Comparison of ENCODE assay signal across 9 cellular contexts in the genomic region with DNA sequence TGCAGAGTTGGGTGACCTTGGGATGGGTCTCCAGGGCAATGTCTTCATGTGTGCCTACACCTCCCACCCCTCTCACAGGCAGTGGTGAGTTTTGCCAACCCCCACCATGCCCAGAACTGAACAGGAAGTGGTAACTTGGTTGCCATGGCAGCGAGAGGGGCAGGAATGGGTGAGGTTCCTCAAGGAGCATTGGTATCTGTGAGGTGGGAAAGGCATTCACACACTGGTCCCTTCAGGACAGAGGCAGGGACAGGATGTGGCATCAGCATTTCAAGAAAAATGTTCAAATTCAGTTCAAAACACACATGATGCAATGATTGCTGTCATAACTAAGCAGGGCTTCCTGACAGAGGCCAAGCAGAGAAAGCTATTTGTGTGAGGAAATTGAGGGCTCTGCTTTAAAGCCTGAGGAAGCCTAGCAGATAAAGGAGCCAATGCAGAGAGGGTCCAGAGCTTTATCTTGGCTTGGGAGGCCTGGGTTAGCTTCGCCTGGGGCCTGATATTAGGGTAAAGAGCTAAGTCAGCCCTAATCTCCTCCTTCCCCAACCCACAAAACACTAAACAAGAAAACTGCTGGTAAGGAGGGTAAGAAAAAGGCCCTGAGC. TPM values are rescaled to one million over a fixed set of nuclear protein-coding genes. Genes with fewer than 3 reads are reported as not detected.
A peak's percentile ranks its signal among the peaks of the same experiment; 100 is the strongest.
DNase-seq lines count a peak whose midpoint lies in the region; ATAC-seq and TF ChIP-seq lines count a peak whose summit lies in the region.
"Had no signal": no experiment of that assay in that cellular context is flagged by ENCODE, and none has a peak within 500 bp of the region (broad histone marks: within the 10 kb centered on the region; RNA-seq: fewer than 3 reads in every experiment).

No MANE protein-coding gene starts in this region.

- H3K4me1 Mint-ChIP-seq in activated T-cell treated with anti-CD3 and anti-CD28 coated beads, Interleukin-2, amount 50 U/mL, for 4 hours (ENCODE audit: low read depth), result peaks cover 77% of the 10 kb centered on the region

- peaks cover 24% of the 10 kb centered on the region for H3K27me3 ChIP-seq in hepatocyte

- no peaks in the 10 kb centered on the region for H4K20me1 ChIP-seq in hepatocyte (ENCODE audit: insufficient read depth, poor library complexity, severe bottlenecking)

- H3K9me2 ChIP-seq in hepatocyte (replicated peaks; ENCODE audit: insufficient read depth), result no peaks in the 10 kb centered on the region

- H2AFZ ChIP-seq in hepatocyte, result no peak overlapping the region

- H3K9me3 Mint-ChIP-seq in activated T-cell treated with anti-CD3 and anti-CD28 coated beads, Interleukin-2, amount 50 U/mL, for 4 hours, result no peaks in the 10 kb centered on the region

- 78% methylated on average over 2 of the region's 2 CpGs for WGBS in hepatocyte (ENCODE audit: low lambda C conversion rate, missing lambda C conversion rate)

- no peaks in the 10 kb centered on the region for H3K79me2 ChIP-seq in hepatocyte

- H3K4me2 ChIP-seq in hepatocyte, result no peak overlapping the region

- H3K4me3 ChIP-seq in hepatocyte, result no peak overlapping the region

- H3K36me3 Mint-ChIP-seq in activated T-cell treated with anti-CD3 and anti-CD28 coated beads, Interleukin-2, amount 50 U/mL, for 4 hours (ENCODE audit: insufficient read depth), result peaks cover 8% of the 10 kb centered on the region

- no peaks in the 10 kb centered on the region for H3K9me3 ChIP-seq in hepatocyte (ENCODE audit: low read depth)

- peaks cover 6% of the 10 kb centered on the region for H3K4me1 ChIP-seq in hepatocyte (ENCODE audit: insufficient read depth)

- DNase-seq in NOMO-1 treated with dmso at 0.1 percent for 144 hours (lab: John Stamatoyannopoulos, UW; ENCODE audit: unreplicated experiment) (peak; percentile 49), hepatocyte (ENCODE audit: low spot score) (no peak)
- peak; percentile 22 for DNase-seq in activated T-cell treated with anti-CD3 and anti-CD28 coated beads, Interleukin-2, amount 50 U/mL, for 4 hours
- DNase-seq in stimulated activated CD8-positive, alpha-beta memory T cell treated with anti-CD3 and anti-CD28 coated beads, Interleukin-4, amount 100 ng/mL, for 48 hours, result peak; percentile 71

- H3K4me3 Mint-ChIP-seq in activated T-cell treated with anti-CD3 and anti-CD28 coated beads, Interleukin-2, amount 50 U/mL, for 4 hours, result peak overlapping the region; percentile 53

- H3K36me3 ChIP-seq in hepatocyte (replicated peaks; ENCODE audit: insufficient read depth, low read depth), result no peaks in the 10 kb centered on the region

- H3K27me3 Mint-ChIP-seq in activated T-cell treated with anti-CD3 and anti-CD28 coated beads, Interleukin-2, amount 50 U/mL, for 4 hours (ENCODE audit: low read depth), result no peaks in the 10 kb centered on the region

- no peak for TF ChIP-seq CTCF in hepatocyte (IDR thresholded peaks at IDR 0.05; ENCODE audit: poor library complexity)

- H3K27ac ChIP-seq in hepatocyte, result peak overlapping the region; percentile 65

- ATAC-seq in GM21423 (IDR thresholded peaks at IDR 0.05; ENCODE audit: unreplicated experiment), result peak; percentile 27
- peak; percentile 24 to 39 for ATAC-seq in activated T-cell treated with anti-CD3 and anti-CD28 coated beads, Interleukin-2, amount 50 U/mL, for 4 hours
- ATAC-seq in GM18519 (IDR thresholded peaks at IDR 0.05; ENCODE audit: low FRiP score, unreplicated experiment), result no peak
- no peak for ATAC-seq in HG03439 (IDR thresholded peaks at IDR 0.05; ENCODE audit: unreplicated experiment)
- no peak for ATAC-seq in HG03135 (IDR thresholded peaks at IDR 0.05; ENCODE audit: unreplicated experiment)

RNA-seq across cellular contexts. Expression of gene TREML2, which starts 0.6 kb away (rescaled TPM):
- 1 to 10 TPM in 1 of 3 donors, under 1 TPM in 2; 0.82 to 1.9 (median 0.91) TPM for total RNA-seq in activated T-cell treated with anti-CD3 and anti-CD28 coated beads, Interleukin-2, amount 50 U/mL, for 4 hours
- 0.24 and 0.40 TPM in 2 replicates for total RNA-seq in hepatocyte
- not detected in 2 replicates for polyA plus RNA-seq in hepatocyte

RNA-seq across cellular contexts. Expression of gene TREML4, which starts 27.8 kb away (rescaled TPM):
- total RNA-seq in activated T-cell treated with anti-CD3 and anti-CD28 coated beads, Interleukin-2, amount 50 U/mL, for 4 hours, result not detected
- total RNA-seq in hepatocyte, result not detected in 2 replicates
- polyA plus RNA-seq in hepatocyte, result not detected in 2 replicates
- total RNA-seq: lower leg skin had no signal

RNA-seq across cellular contexts. Expression of gene TREM2, which starts 37.5 kb away (rescaled TPM):
- total RNA-seq in activated T-cell treated with anti-CD3 and anti-CD28 coated beads, Interleukin-2, amount 50 U/mL, for 4 hours, result not detected
- total RNA-seq in hepatocyte, result 2.5 and 2.8 TPM in 2 replicates
- polyA plus RNA-seq in hepatocyte, result 2.2 and 4.4 TPM in 2 replicates

RNA-seq across cellular contexts. Expression of gene TREML1, which starts 46.3 kb away (rescaled TPM):
- total RNA-seq in activated T-cell treated with anti-CD3 and anti-CD28 coated beads, Interleukin-2, amount 50 U/mL, for 4 hours, result not detected
- not detected in 2 replicates for total RNA-seq in hepatocyte
- not detected in 2 replicates for polyA plus RNA-seq in hepatocyte
- total RNA-seq: lower leg skin had no signal

Comparison
In these comparisons a context has a peak if more than half of its experiments do, and no peak if none do; other contexts are left out.
1. ATAC-seq: peak in GM21423 (single experiment) and activated T-cell treated with anti-CD3 and anti-CD28 coated beads, Interleukin-2, amount 50 U/mL, for 4 hours (2 of 2); none in GM18519 (single experiment), HG03439 (single experiment) and HG03135 (single experiment).